In the genomic region with DNA sequence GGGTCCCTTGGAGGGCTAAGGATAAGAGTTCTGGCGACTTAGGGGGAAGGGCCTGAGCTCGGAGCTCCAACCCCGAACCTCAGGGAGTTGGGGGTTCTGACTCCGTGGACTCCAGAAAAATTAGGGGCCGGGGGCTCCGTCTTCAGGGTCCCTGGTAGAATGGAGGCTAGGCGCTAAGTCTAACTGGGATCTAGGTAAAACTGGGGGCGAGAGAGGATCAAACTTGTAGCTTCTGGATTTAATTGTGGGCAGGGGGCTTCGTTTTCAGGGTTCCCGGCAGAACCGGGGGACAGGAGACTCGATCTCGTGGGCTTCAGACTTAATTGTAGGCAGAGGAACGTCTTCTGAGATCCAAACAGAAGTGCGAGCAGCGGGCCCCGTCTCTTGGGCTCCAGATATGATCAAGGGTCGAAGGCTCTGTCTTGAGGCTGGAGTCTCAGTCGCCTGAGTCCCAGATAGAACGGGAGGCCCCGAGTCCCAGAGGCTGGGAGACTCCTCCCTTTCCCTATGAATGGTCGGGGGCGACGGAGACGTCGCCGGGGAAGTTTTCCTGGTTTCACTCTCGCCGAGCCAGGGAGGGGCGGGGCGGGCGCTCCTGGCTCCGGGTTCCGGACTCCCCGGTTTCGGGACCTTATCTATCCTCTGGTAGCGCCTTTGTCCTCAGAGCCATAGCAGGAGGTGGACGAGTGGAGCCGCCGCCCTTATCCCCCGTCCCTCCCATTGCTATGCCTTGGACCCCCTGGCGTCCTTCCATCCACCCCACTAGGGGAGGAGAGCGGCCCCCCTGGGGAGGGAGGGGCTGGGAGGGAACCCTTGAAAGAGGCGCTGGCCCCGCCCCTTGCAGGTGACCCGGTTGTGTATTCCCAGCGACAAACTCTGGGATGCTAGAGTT, we compare ENCODE assay signal across 8 cellular contexts. TPM values are rescaled to one million over a fixed set of nuclear protein-coding genes. Genes with fewer than 3 reads are reported as not detected.
A peak's percentile ranks its signal among the peaks of the same experiment; 100 is the strongest.
DNase-seq lines count a peak whose midpoint lies in the region; ATAC-seq and TF ChIP-seq lines count a peak whose summit lies in the region.

No MANE protein-coding gene starts in this region.

- H3K27ac Mint-ChIP-seq in CD4-positive, alpha-beta T cell: no peak overlapping the region
- peak overlapping the region in 1 of 3 donors; percentile 3 for H3K27ac Mint-ChIP-seq in IgD-negative memory B cell
- no peak overlapping the region for H3K27ac Mint-ChIP-seq in activated T-cell treated with anti-CD3 and anti-CD28 coated beads, Interleukin-2, amount 50 U/mL, for 72 hours

- no peak for DNase-seq in CD4-positive, alpha-beta T cell
- DNase-seq in activated T-cell treated with anti-CD3 and anti-CD28 coated beads, Interleukin-2, amount 50 U/mL, for 72 hours: peak; percentile 12 to 16
- DNase-seq in NCI-H128 (lab: John Stamatoyannopoulos, UW; ENCODE audit: unreplicated experiment) (no peak), midbrain (lab: John Stamatoyannopoulos, UW) (no peak)

- peaks cover 20% of the 10 kb centered on the region for H3K27me3 ChIP-seq in CD4-positive, alpha-beta T cell (ENCODE audit: control insufficient read depth, insufficient read depth, low read length)
- no peaks in the 10 kb centered on the region for H3K27me3 ChIP-seq in gastroesophageal sphincter
- H3K27me3 ChIP-seq in neuron (ENCODE audit: insufficient read depth, low read length): no peaks in the 10 kb centered on the region

- H3K4me3 ChIP-seq in gastroesophageal sphincter (peak overlapping the region; percentile 94 to 99), neuron (ENCODE audit: low read length) (peak overlapping the region; percentile 81)

- peaks cover 21% of the 10 kb centered on the region for H3K27me3 Mint-ChIP-seq in CD4-positive, alpha-beta T cell
- H3K27me3 Mint-ChIP-seq in IgD-negative memory B cell: peaks cover 37% of the 10 kb centered on the region
- peaks cover 48% of the 10 kb centered on the region for H3K27me3 Mint-ChIP-seq in activated T-cell treated with anti-CD3 and anti-CD28 coated beads, Interleukin-2, amount 50 U/mL, for 72 hours (ENCODE audit: low read depth)

- no peak for TF ChIP-seq CTCF in CD4-positive, alpha-beta T cell (IDR thresholded peaks at IDR 0.05)
- no peak for TF ChIP-seq CTCF in gastroesophageal sphincter (IDR thresholded peaks at IDR 0.05)

- POLR2A ChIA-PET in CD4-positive, alpha-beta T cell (lab: Charles Lee): no interaction called here

- no peaks in the 10 kb centered on the region for H3K9me3 Mint-ChIP-seq in CD4-positive, alpha-beta T cell
- peaks cover 0 to 2% (median 0%) of the 10 kb centered on the region in 3 donors for H3K9me3 Mint-ChIP-seq in IgD-negative memory B cell
- no peaks in the 10 kb centered on the region for H3K9me3 Mint-ChIP-seq in activated T-cell treated with anti-CD3 and anti-CD28 coated beads, Interleukin-2, amount 50 U/mL, for 72 hours

- peaks cover 0 to 4% of the 10 kb centered on the region in 2 donors for H3K36me3 ChIP-seq in gastroesophageal sphincter
- H3K36me3 ChIP-seq in neuron (ENCODE audit: insufficient read depth, low read length): peaks cover 7% of the 10 kb centered on the region

- CTCF ChIA-PET in CD4-positive, alpha-beta T cell (lab: Charles Lee): interaction anchor here (1.3 kb wide), 1 partner anchor 77 kb away, joined by 3 read pairs; no protein-coding TSS in a partner anchor

- H3K36me3 Mint-ChIP-seq in CD4-positive, alpha-beta T cell (ENCODE audit: low read depth): no peaks in the 10 kb centered on the region
- no peaks in the 10 kb centered on the region for H3K36me3 Mint-ChIP-seq in IgD-negative memory B cell
- no peaks in the 10 kb centered on the region for H3K36me3 Mint-ChIP-seq in activated T-cell treated with anti-CD3 and anti-CD28 coated beads, Interleukin-2, amount 50 U/mL, for 72 hours (ENCODE audit: insufficient read depth in 2 of 2)

- peak overlapping the region; percentile 5 for H2AFZ ChIP-seq in neuron (ENCODE audit: low read depth, low read length)

- no peak overlapping the region for H3K27ac ChIP-seq in CD4-positive, alpha-beta T cell (ENCODE audit: low read depth, low read length)
- peak overlapping the region; percentile 93 to 96 (median 96) for H3K27ac ChIP-seq in gastroesophageal sphincter

- H3K4me1 ChIP-seq in gastroesophageal sphincter: peaks cover 0 to 51% (median 15%) of the 10 kb centered on the region in 3 donors
- H3K4me1 ChIP-seq in neuron (ENCODE audit: insufficient read depth, low read length): peaks cover 28% of the 10 kb centered on the region

- H3K4me3 Mint-ChIP-seq in CD4-positive, alpha-beta T cell: peak overlapping the region; percentile 84
- peak overlapping the region; percentile 12 to 92 (median 76) for H3K4me3 Mint-ChIP-seq in IgD-negative memory B cell
- peak overlapping the region; percentile 82 to 87 for H3K4me3 Mint-ChIP-seq in activated T-cell treated with anti-CD3 and anti-CD28 coated beads, Interleukin-2, amount 50 U/mL, for 72 hours

- ATAC-seq in CD4-positive, alpha-beta T cell (ENCODE audit: poor library complexity): no peak
- ATAC-seq in activated T-cell treated with anti-CD3 and anti-CD28 coated beads, Interleukin-2, amount 50 U/mL, for 72 hours (replicated peaks in 1 of 2): no peak
- ATAC-seq in gastroesophageal sphincter (peak; percentile 20), GM21529 (IDR thresholded peaks at IDR 0.05; ENCODE audit: unreplicated experiment) (no peak)

- H3K4me1 Mint-ChIP-seq in CD4-positive, alpha-beta T cell (ENCODE audit: low read depth): peaks cover 30% of the 10 kb centered on the region
- H3K4me1 Mint-ChIP-seq in IgD-negative memory B cell: peaks cover 10 to 17% (median 14%) of the 10 kb centered on the region in 3 donors
- H3K4me1 Mint-ChIP-seq in activated T-cell treated with anti-CD3 and anti-CD28 coated beads, Interleukin-2, amount 50 U/mL, for 72 hours (ENCODE audit: low read depth): peaks cover 19% of the 10 kb centered on the region

- H3K9me3 ChIP-seq in CD4-positive, alpha-beta T cell (ENCODE audit: control insufficient read depth, low read length): no peaks in the 10 kb centered on the region
- H3K9me3 ChIP-seq in gastroesophageal sphincter (no peaks in the 10 kb centered on the region), neuron (ENCODE audit: low read length) (no peaks in the 10 kb centered on the region)

- 0% methylated on average over 3 to 6 of the region's 47 CpGs for WGBS in gastroesophageal sphincter (ENCODE audit: low coverage in 1 of 2), 2 donors

- TF ChIP-seq EP300 in gastroesophageal sphincter (IDR thresholded peaks at IDR 0.05): no peak

- intact Hi-C loops in CD4-positive, alpha-beta T cell (cut with DNase I, micrococcal nuclease): loop anchor here in 1 of 2 experiments (5.0 kb wide), 1 partner anchor 125 kb away; no protein-coding TSS in a partner anchor

- TF ChIP-seq POLR2A in gastroesophageal sphincter (IDR thresholded peaks at IDR 0.05): peak; percentile 22 to 47

RNA-seq across cellular contexts. Expression of gene NECTIN2, which starts 1.3 kb away (rescaled TPM):
- 1 to 10 TPM; 1.8 to 1.9 TPM for total RNA-seq in CD4-positive, alpha-beta T cell
- not detected for polyA plus RNA-seq in IgD-negative memory B cell
- total RNA-seq in activated T-cell treated with anti-CD3 and anti-CD28 coated beads, Interleukin-2, amount 50 U/mL, for 72 hours: 1 to 10 TPM; 2.8 to 3.3 TPM
- total RNA-seq in gastroesophageal sphincter: 10 to 100 TPM; 27.6 to 47.8 (median 41.6) TPM

RNA-seq across cellular contexts. Expression of gene BCAM, which starts 38.5 kb away (rescaled TPM):
- total RNA-seq in CD4-positive, alpha-beta T cell: not detected
- not detected for polyA plus RNA-seq in IgD-negative memory B cell
- total RNA-seq in activated T-cell treated with anti-CD3 and anti-CD28 coated beads, Interleukin-2, amount 50 U/mL, for 72 hours: under 1 TPM in 1 of 2 donors, not detected in 1; 0.21 TPM
- total RNA-seq in gastroesophageal sphincter: 10 to 100 TPM; 24.1 to 52.7 (median 36.9) TPM

RNA-seq across cellular contexts. Expression of gene TOMM40, which starts 43.7 kb away (rescaled TPM):
- total RNA-seq in CD4-positive, alpha-beta T cell: 10 to 100 TPM; 25.4 to 26.8 TPM
- 42.6 TPM for polyA plus RNA-seq in IgD-negative memory B cell
- 10 to 100 TPM; 53.0 to 65.1 TPM for total RNA-seq in activated T-cell treated with anti-CD3 and anti-CD28 coated beads, Interleukin-2, amount 50 U/mL, for 72 hours
- 10 to 100 TPM; 30.7 to 41.2 (median 33.7) TPM for total RNA-seq in gastroesophageal sphincter

RNA-seq across cellular contexts. Expression of gene APOE, which starts 58.2 kb away (rescaled TPM):
- total RNA-seq in CD4-positive, alpha-beta T cell: 1 to 10 TPM; 4.5 to 5.2 TPM
- not detected for polyA plus RNA-seq in IgD-negative memory B cell
- 1 to 10 TPM; 2.1 TPM for total RNA-seq in activated T-cell treated with anti-CD3 and anti-CD28 coated beads, Interleukin-2, amount 50 U/mL, for 72 hours
- 10 to 100 TPM in 3 of 4 donors, 1 to 10 TPM in 1; 7.8 to 44.4 (median 31.7) TPM for total RNA-seq in gastroesophageal sphincter

Comparison
In these comparisons a context has a peak if more than half of its experiments do, and no peak if none do; other contexts are left out.
1. DNase-seq: peak in activated T-cell treated with anti-CD3 and anti-CD28 coated beads, Interleukin-2, amount 50 U/mL, for 72 hours (2 of 2); none in CD4-positive, alpha-beta T cell (0 of 10), NCI-H128 (single experiment) and midbrain (single experiment).
2. RNA of gene NECTIN2, which starts 1.3 kb away (total RNA-seq): 27.6 to 47.8 TPM in gastroesophageal sphincter; 2.8 to 3.3 TPM in activated T-cell treated with anti-CD3 and anti-CD28 coated beads, Interleukin-2, amount 50 U/mL, for 72 hours and 1.8 to 1.9 TPM in CD4-positive, alpha-beta T cell; every median in the first group is over 4 times any median in the second.
3. RNA of gene BCAM, which starts 38.5 kb away (total RNA-seq): 24.1 to 52.7 TPM in gastroesophageal sphincter; 0.21 TPM in activated T-cell treated with anti-CD3 and anti-CD28 coated beads, Interleukin-2, amount 50 U/mL, for 72 hours and not detected in CD4-positive, alpha-beta T cell; every median in the first group is over 10 times any median in the second.
4. Peak in every context shown above with its lines, with median percentiles within 50 percentile points of each other: H3K4me3 Mint-ChIP-seq.